In the genomic region with DNA sequence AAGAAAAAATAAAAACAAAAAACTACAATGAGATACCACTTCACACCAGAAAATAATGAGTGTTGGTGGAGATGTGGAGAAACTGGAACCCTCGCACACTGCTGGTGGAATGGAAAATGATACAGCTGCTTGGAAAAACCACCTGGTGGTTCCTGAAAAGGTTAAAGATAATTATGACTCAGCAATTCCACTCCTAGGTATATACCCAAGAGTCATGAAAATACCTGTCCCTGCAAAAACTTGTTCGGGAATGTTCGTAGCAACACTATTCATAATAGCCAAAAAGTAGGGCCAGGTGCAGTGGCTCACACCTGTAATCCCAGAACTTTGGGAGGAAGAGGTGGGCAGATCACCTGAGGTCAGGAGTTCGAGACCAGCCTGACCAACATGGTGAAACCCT, we compare ENCODE assay signal across 1 cellular context.
TF ChIP-seq lines count a peak whose summit lies in the region.

No MANE protein-coding gene starts in this region.

TF ChIP-seq in K562, 482 proteins besides CTCF, POLR2A, EP300 and RAD21:
- TF ChIP-seq RUNX1 (IDR thresholded peaks at IDR 0.05; ENCODE audit: low read depth) (no peak), ZNF316 (IDR thresholded peaks at IDR 0.05) (peak; percentile 79), CSDE1 (IDR thresholded peaks at IDR 0.05) (no peak), ZNF347 (CRISPR knock-in tag; IDR thresholded peaks at IDR 0.05; ENCODE audit: low read depth) (no peak), ZNF239 (CRISPR knock-in tag; IDR thresholded peaks at IDR 0.05) (no peak), CTBP1 (IDR thresholded peaks at IDR 0.05; ENCODE audit: borderline replicate concordance) (no peak), SMAD3 (CRISPR knock-in tag; conservative IDR thresholded peaks at IDR 0.05) (no peak), HIVEP1 (CRISPR knock-in tag; IDR thresholded peaks at IDR 0.05) (no peak), C11orf30 (IDR thresholded peaks at IDR 0.05; ENCODE audit: low read depth) (peak; percentile 57; the same call in 1 of the 2 replicates), MAFG (tag; conservative IDR thresholded peaks at IDR 0.05) (peak; percentile 55; the same call in 1 of the 2 replicates)
- TF ChIP-seq, protein P1, sequence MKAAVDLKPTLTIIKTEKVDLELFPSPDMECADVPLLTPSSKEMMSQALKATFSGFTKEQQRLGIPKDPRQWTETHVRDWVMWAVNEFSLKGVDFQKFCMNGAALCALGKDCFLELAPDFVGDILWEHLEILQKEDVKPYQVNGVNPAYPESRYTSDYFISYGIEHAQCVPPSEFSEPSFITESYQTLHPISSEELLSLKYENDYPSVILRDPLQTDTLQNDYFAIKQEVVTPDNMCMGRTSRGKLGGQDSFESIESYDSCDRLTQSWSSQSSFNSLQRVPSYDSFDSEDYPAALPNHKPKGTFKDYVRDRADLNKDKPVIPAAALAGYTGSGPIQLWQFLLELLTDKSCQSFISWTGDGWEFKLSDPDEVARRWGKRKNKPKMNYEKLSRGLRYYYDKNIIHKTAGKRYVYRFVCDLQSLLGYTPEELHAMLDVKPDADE (conservative IDR thresholded peaks at IDR 0.05; ENCODE audit: control insufficient read depth, low read depth, low read length) = no peak
- TF ChIP-seq, protein P2, sequence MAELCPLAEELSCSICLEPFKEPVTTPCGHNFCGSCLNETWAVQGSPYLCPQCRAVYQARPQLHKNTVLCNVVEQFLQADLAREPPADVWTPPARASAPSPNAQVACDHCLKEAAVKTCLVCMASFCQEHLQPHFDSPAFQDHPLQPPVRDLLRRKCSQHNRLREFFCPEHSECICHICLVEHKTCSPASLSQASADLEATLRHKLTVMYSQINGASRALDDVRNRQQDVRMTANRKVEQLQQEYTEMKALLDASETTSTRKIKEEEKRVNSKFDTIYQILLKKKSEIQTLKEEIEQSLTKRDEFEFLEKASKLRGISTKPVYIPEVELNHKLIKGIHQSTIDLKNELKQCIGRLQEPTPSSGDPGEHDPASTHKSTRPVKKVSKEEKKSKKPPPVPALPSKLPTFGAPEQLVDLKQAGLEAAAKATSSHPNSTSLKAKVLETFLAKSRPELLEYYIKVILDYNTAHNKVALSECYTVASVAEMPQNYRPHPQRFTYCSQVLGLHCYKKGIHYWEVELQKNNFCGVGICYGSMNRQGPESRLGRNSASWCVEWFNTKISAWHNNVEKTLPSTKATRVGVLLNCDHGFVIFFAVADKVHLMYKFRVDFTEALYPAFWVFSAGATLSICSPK (IDR thresholded peaks at IDR 0.05; ENCODE audit: borderline replicate concordance) = no peak
TF ChIP-seq in K562: peak in this region for 3.
